In the genomic region with DNA sequence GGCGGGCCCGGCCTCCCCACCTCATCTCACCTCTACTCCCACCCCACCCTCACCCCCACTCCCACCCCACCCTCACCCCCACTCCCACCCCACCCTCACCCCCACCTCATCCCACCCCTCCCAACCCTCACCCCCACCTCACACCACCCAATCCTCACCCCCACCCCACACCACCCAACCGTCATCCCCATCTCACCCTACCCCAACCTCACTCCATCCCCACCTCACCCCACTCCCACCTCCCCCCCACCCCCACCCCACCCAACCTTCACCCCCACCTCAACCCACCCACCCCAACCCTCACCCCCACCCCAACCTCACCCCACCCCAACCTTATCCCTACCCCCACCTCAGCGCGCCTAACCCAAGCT, we compare ENCODE assay signal across 28 cellular contexts. TPM values are rescaled to one million over a fixed set of nuclear protein-coding genes. Genes with fewer than 3 reads are reported as not detected.
"Had no signal": no experiment of that assay in that cellular context is flagged by ENCODE, and none has a peak within 500 bp of the region (broad histone marks: within the 10 kb centered on the region; RNA-seq: fewer than 3 reads in every experiment).

No MANE protein-coding gene starts in this region.

- H3K36me3 ChIP-seq: pancreas, spleen, stomach, transverse colon, upper lobe of right lung, uterus had no signal

- H3K4me3 Mint-ChIP-seq: natural killer cell treated with Interleukin-12 subunit alpha and Interleukin-12 subunit beta and Interleukin-15 and Interleukin-18, amount 100 ng/mL, for 72 hours; nephron progenitor cell; neural crest cell; type B pancreatic cell had no signal

- H3K9me3 Mint-ChIP-seq: naive thymus-derived CD8-positive, alpha-beta T cell; natural killer cell treated with Interleukin-12 subunit alpha and Interleukin-12 subunit beta and Interleukin-15 and Interleukin-18, amount 100 ng/mL, for 72 hours; type B pancreatic cell had no signal

- H3K27ac Mint-ChIP-seq: naive thymus-derived CD8-positive, alpha-beta T cell; natural killer cell treated with Interleukin-12 subunit alpha and Interleukin-12 subunit beta and Interleukin-15 and Interleukin-18, amount 100 ng/mL, for 72 hours; nephron progenitor cell; type B pancreatic cell had no signal

- H3K27ac ChIP-seq: pancreas, psoas muscle, skin epidermis, spleen, stomach, tibial artery, transverse colon, upper lobe of right lung had no signal

- H3K27me3 ChIP-seq: pancreas, uterus had no signal

- H3K9me3 ChIP-seq: pancreas, psoas muscle, spleen, stomach, tibial artery, transverse colon, upper lobe of right lung, uterus had no signal

- DNase-seq: naive B cell; nephron progenitor cell; occipital lobe; stimulated activated CD4-positive, alpha-beta T cell treated with anti-CD3 and anti-CD28 coated beads, Interleukin-12 subunit alpha, Interleukin-12 subunit beta, amount 100 ng/mL, for 4 hours; stimulated activated CD4-positive, alpha-beta T cell treated with anti-CD3 and anti-CD28 coated beads, Interleukin-4, amount 100 ng/mL, for 1 hour; stimulated activated CD8-positive, alpha-beta memory T cell treated with anti-CD3 and anti-CD28 coated beads, Interleukin-4, amount 100 ng/mL, for 48 hours; stimulated activated naive B cell treated with anti-CD40 and anti-IgM and Interleukin-4, amounts not matched to agents 10 μg/mL and 1 μg/mL and 100 μg/mL, for 72 hours; stimulated activated naive CD4-positive, alpha-beta T cell treated with Interleukin-2 at 50 U/mL for 16 hours; stomach; transverse colon had no signal

RNA-seq across cellular contexts. Expression of a gene that starts 13.4 kb away (rescaled TPM):
- total RNA-seq: naive thymus-derived CD8-positive, alpha-beta T cell; natural killer cell treated with Interleukin-12 subunit alpha and Interleukin-12 subunit beta and Interleukin-15 and Interleukin-18, amount 100 ng/mL, for 72 hours; neural crest cell; occipital lobe; pancreas; psoas muscle; renal cortical epithelial cell; sciatic nerve; smooth muscle cell; stomach; subcutaneous adipose tissue; temporal lobe; transverse colon; upper lobe of right lung; urinary bladder had no signal
- polyA plus RNA-seq: naive thymus-derived CD8-positive, alpha-beta T cell; psoas muscle; smooth muscle cell; stomach; thymus; urinary bladder had no signal
